16 cellular contexts compared by ENCODE assay signal in the genomic region with DNA sequence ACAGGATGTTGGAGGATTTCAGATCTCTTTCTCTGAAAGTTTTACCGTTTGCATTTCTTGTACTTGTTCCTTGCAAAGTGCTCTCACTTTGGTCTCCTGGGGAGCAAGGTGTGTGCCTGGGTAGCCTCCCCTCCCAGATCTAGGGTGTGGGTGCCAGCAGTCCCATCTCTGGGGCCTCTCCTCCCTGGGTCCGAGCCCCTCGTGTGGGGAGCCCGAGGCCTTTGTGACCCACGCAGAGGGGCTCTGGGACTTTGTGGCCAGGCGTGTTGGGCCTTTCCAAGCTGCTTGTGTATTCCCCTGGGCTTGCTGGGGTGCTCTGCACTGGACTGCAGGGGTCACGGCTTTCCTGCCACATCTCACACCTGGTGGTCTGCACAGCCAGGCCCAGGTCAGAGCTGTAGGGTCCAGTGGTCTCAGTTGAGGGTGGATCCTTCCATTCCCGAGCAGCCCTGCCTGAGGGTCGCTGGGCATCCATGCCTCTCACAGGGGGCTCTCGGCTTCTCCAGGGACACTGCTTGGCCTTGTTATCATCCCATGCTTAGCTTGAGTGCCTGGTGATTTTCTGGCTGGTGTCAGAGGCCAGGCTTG.
"Had no signal": no experiment of that assay in that cellular context is flagged by ENCODE, and none has a peak within 500 bp of the region (broad histone marks: within the 10 kb centered on the region; RNA-seq: fewer than 3 reads in every experiment).

No MANE protein-coding gene starts in this region.

- H3K9me3 Mint-ChIP-seq: activated naive CD4-positive, alpha-beta T cell treated with anti-CD3 and anti-CD28 coated beads, Interleukin-2, amount 50 U/mL, for 72 hours; activated T-helper 17 cell treated with anti-CD3 and anti-CD28 coated beads, Interleukin-2, amount 50 U/mL, for 72 hours; mesothelial cell of epicardium; neural progenitor cell; stimulated activated naive CD8-positive, alpha-beta T cell treated with anti-CD3 and anti-CD28 coated beads, Interleukin-15, Interleukin-2, amounts not matched to agents 100 ng/mL and 50 ng/mL, for 24 hours; T-helper 2 cell treated with Interferon-gamma antibody and Interleukin-4, amounts not matched to agents 5 μg/mL and 100 μg/mL, for 36 hours had no signal

- H3K36me3 ChIP-seq: brain microvascular endothelial cell, neural progenitor cell, SJSA1, thoracic aorta, uterus had no signal

- H3K4me3 ChIP-seq: neural progenitor cell, SJSA1, thoracic aorta, uterus had no signal

- H3K27ac ChIP-seq: brain microvascular endothelial cell, foreskin keratinocyte, neural progenitor cell, SJSA1, thoracic aorta, uterus had no signal

- H3K27ac Mint-ChIP-seq: activated naive CD4-positive, alpha-beta T cell treated with anti-CD3 and anti-CD28 coated beads, Interleukin-2, amount 50 U/mL, for 72 hours; activated T-helper 17 cell treated with anti-CD3 and anti-CD28 coated beads, Interleukin-2, amount 50 U/mL, for 72 hours; mesothelial cell of epicardium; stimulated activated naive CD8-positive, alpha-beta T cell treated with anti-CD3 and anti-CD28 coated beads, Interleukin-15, Interleukin-2, amounts not matched to agents 100 ng/mL and 50 ng/mL, for 24 hours; T-helper 2 cell treated with Interferon-gamma antibody and Interleukin-4, amounts not matched to agents 5 μg/mL and 100 μg/mL, for 36 hours had no signal

- DNase-seq: activated CD4-positive, alpha-beta T cell treated with anti-CD3 and anti-CD28 coated beads, Interleukin-2, amount 50 U/mL, for 48 hours; activated CD4-positive, CD25-positive, alpha-beta regulatory T cell treated with anti-CD3 and anti-CD28 coated beads, Interleukin-2, amount 50 U/mL, for 72 hours; brain microvascular endothelial cell; foreskin keratinocyte; stimulated activated CD4-positive, alpha-beta T cell treated with anti-CD3 and anti-CD28 coated beads, Interleukin-2, amount 100 ng/mL, for 48 hours; stimulated activated CD8-positive, alpha-beta memory T cell treated with anti-CD3 and anti-CD28 coated beads, Interleukin-4, amount 100 ng/mL, for 48 hours; SW 1271 had no signal

- H3K4me3 Mint-ChIP-seq: activated T-helper 17 cell treated with anti-CD3 and anti-CD28 coated beads, Interleukin-2, amount 50 U/mL, for 72 hours; mesothelial cell of epicardium; neural progenitor cell; stimulated activated naive CD8-positive, alpha-beta T cell treated with anti-CD3 and anti-CD28 coated beads, Interleukin-15, Interleukin-2, amounts not matched to agents 100 ng/mL and 50 ng/mL, for 24 hours; T-helper 2 cell treated with Interferon-gamma antibody and Interleukin-4, amounts not matched to agents 5 μg/mL and 100 μg/mL, for 36 hours had no signal

- H3K9me3 ChIP-seq: SJSA1, thoracic aorta, uterus had no signal

- ATAC-seq: activated naive CD4-positive, alpha-beta T cell treated with anti-CD3 and anti-CD28 coated beads, Interleukin-2, amount 50 U/mL, for 72 hours; activated T-helper 17 cell treated with anti-CD3 and anti-CD28 coated beads, Interleukin-2, amount 50 U/mL, for 72 hours; foreskin keratinocyte had no signal

- H3K36me3 Mint-ChIP-seq: activated naive CD4-positive, alpha-beta T cell treated with anti-CD3 and anti-CD28 coated beads, Interleukin-2, amount 50 U/mL, for 72 hours; mesothelial cell of epicardium; neural progenitor cell had no signal

- H3K4me1 ChIP-seq: foreskin keratinocyte, neural progenitor cell, SJSA1, uterus had no signal

- H3K27me3 ChIP-seq: brain microvascular endothelial cell, foreskin keratinocyte, neural progenitor cell, SJSA1, uterus had no signal

- H3K4me1 Mint-ChIP-seq: activated T-helper 17 cell treated with anti-CD3 and anti-CD28 coated beads, Interleukin-2, amount 50 U/mL, for 72 hours; mesothelial cell of epicardium had no signal
